In genomic region chr1:213666922-213667321, GRCh38 we compare ENCODE assay signal across 9 cellular contexts.
"Had no signal": no experiment of that assay in that cellular context is flagged by ENCODE, and none has a peak within 500 bp of the region (broad histone marks: within the 10 kb centered on the region; RNA-seq: fewer than 3 reads in every experiment).

No MANE protein-coding gene starts in this region.

- H3K27ac ChIP-seq: HL-60, KMS-11 had no signal

- FAIRE-seq: H54, HepG2 had no signal

- DNase-seq: GOT3, H9, HCEC 1CT, HFFc6, KBM-7 had no signal

- ATAC-seq: HepG2 had no signal

- H3K9ac ChIP-seq: KMS-11 had no signal

- H3K4me2 ChIP-seq: KMS-11 had no signal
